Comparison of ENCODE assay signal across 16 cellular contexts in the genomic region with DNA sequence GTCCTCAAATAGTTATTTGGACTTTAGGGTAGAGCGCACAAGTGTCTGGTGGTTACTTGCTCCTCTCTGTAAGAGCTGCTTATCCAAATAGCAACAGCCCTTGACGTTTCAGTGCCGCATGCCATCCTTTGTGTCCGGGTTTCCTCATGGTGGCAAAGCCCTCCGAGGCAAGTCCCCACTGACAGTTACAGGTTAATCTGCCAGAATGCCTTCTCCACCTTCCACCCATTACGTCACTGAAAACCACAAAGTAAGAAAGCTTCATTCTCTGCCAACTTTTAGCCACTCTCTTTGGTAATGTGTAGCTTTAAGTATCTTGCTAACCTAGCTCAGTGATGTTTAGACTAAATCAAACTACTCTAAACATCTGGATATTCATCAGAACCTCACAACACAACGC.
"Had no signal": no experiment of that assay in that cellular context is flagged by ENCODE, and none has a peak within 500 bp of the region (broad histone marks: within the 10 kb centered on the region; RNA-seq: fewer than 3 reads in every experiment).

No MANE protein-coding gene starts in this region.

- H3K9me3 Mint-ChIP-seq: activated naive CD4-positive, alpha-beta T cell treated with anti-CD3 and anti-CD28 coated beads, Interleukin-2, amount 50 U/mL, for 72 hours; stimulated activated effector memory CD8-positive, alpha-beta T cell treated with anti-CD3 and anti-CD28 coated beads, Interleukin-12 subunit alpha, Interleukin-12 subunit beta, amount 100 ng/mL, for 72 hours had no signal

- H3K9me3 ChIP-seq: adrenal gland, esophagus muscularis mucosa, pancreas, sigmoid colon, thoracic aorta had no signal

- H3K27me3 Mint-ChIP-seq: activated CD4-positive, alpha-beta T cell treated with anti-CD3 and anti-CD28 coated beads for 36 hours; naive thymus-derived CD4-positive, alpha-beta T cell had no signal

- H3K27ac ChIP-seq: adrenal gland, brain microvascular endothelial cell, esophagus muscularis mucosa, pancreas, sigmoid colon, thoracic aorta had no signal

- H3K4me3 Mint-ChIP-seq: activated CD4-positive, alpha-beta T cell treated with anti-CD3 and anti-CD28 coated beads for 36 hours; naive thymus-derived CD4-positive, alpha-beta T cell; stimulated activated effector memory CD8-positive, alpha-beta T cell treated with anti-CD3 and anti-CD28 coated beads, Interleukin-12 subunit alpha, Interleukin-12 subunit beta, amount 100 ng/mL, for 72 hours had no signal

- ATAC-seq: activated CD4-positive, alpha-beta T cell treated with anti-CD3 and anti-CD28 coated beads for 36 hours; activated naive CD4-positive, alpha-beta T cell treated with anti-CD3 and anti-CD28 coated beads, Interleukin-2, amount 50 U/mL, for 72 hours; naive thymus-derived CD4-positive, alpha-beta T cell; pancreas; stimulated activated effector memory CD8-positive, alpha-beta T cell treated with anti-CD3 and anti-CD28 coated beads, Interleukin-12 subunit alpha, Interleukin-12 subunit beta, amount 100 ng/mL, for 72 hours had no signal

- DNase-seq: activated CD4-positive, alpha-beta T cell treated with anti-CD3 and anti-CD28 coated beads for 36 hours; activated CD4-positive, alpha-beta T cell treated with anti-CD3 and anti-CD28 coated beads, Interleukin-2, amount 50 U/mL, for 48 hours; activated gamma-delta T cell; adrenal gland; brain microvascular endothelial cell; effector CD4-positive, alpha-beta T cell; mesendoderm; naive thymus-derived CD4-positive, alpha-beta T cell; pancreas; sigmoid colon; stimulated activated CD4-positive, alpha-beta T cell treated with anti-CD3 and anti-CD28 coated beads, Interleukin-4, amount 100 ng/mL, for 24 hours; T-helper 2 cell had no signal

- H3K4me3 ChIP-seq: adrenal gland, esophagus muscularis mucosa, pancreas, sigmoid colon, thoracic aorta had no signal

- H3K4me1 ChIP-seq: adrenal gland, esophagus muscularis mucosa, pancreas, sigmoid colon had no signal

- H3K4me1 Mint-ChIP-seq: activated CD4-positive, alpha-beta T cell treated with anti-CD3 and anti-CD28 coated beads for 36 hours; naive thymus-derived CD4-positive, alpha-beta T cell; stimulated activated effector memory CD8-positive, alpha-beta T cell treated with anti-CD3 and anti-CD28 coated beads, Interleukin-12 subunit alpha, Interleukin-12 subunit beta, amount 100 ng/mL, for 72 hours had no signal

- H3K27me3 ChIP-seq: adrenal gland, brain microvascular endothelial cell, esophagus muscularis mucosa, pancreas, sigmoid colon had no signal

- H3K27ac Mint-ChIP-seq: activated CD4-positive, alpha-beta T cell treated with anti-CD3 and anti-CD28 coated beads for 36 hours; naive thymus-derived CD4-positive, alpha-beta T cell; stimulated activated effector memory CD8-positive, alpha-beta T cell treated with anti-CD3 and anti-CD28 coated beads, Interleukin-12 subunit alpha, Interleukin-12 subunit beta, amount 100 ng/mL, for 72 hours had no signal
